In genomic region chr16:15547072-15547767, GRCh38 we compare ENCODE assay signal across 6 cellular contexts.
DNase-seq lines count a peak whose midpoint lies in the region; ATAC-seq, FAIRE-seq and TF ChIP-seq lines count a peak whose summit lies in the region.
"Not testable (repeated sequence)": the region's sequence is repeated elsewhere in the genome, so short reads cannot be mapped to it uniquely, and the experiment has no call there.

No MANE protein-coding gene starts in this region.

- DNase-seq in DMS53 (lab: John Stamatoyannopoulos, UW) (peak; percentile 15), LoVo (ENCODE audit: low spot score) (peak; percentile 31), epithelial cell of esophagus (ENCODE audit: low read depth) (peak; percentile 59), glomerular visceral epithelial cell (ENCODE audit: extremely low spot score) (peak; percentile 46), HepG2 (ENCODE audit: low spot score) (peak; percentile 70)
- not testable (repeated sequence) for DNase-seq in GM12878 (ENCODE audit: low read depth, low spot score)

- H3K9me3 ChIP-seq in GM12878 (replicated peaks; ENCODE audit: control insufficient read depth, insufficient read depth, low read length); HepG2 (ENCODE audit: low read length): not testable (repeated sequence)

- not testable (repeated sequence) for FAIRE-seq in GM12878 (lab: Jason Lieb, UNC)
- FAIRE-seq in HepG2 (lab: Jason Lieb, UNC) = peak; percentile 60

- CTCF ChIA-PET in GM12878 (lab: Yijun Ruan, JAX) = not testable (repeated sequence)
- CTCF ChIA-PET in HepG2 (lab: Yijun Ruan, JAX; ENCODE audit: low intra/inter-chr PET ratio, low total read pairs) = interaction anchor here (1.1 kb wide), 1 partner anchor 119 kb away, joined by 4 read pairs; no protein-coding TSS in a partner anchor

- H3K4me3 ChIP-seq in GM12878; epithelial cell of esophagus (ENCODE audit: low read length): not testable (repeated sequence)
- peak overlapping the region in 1 of 3 experiments; percentile 12; a peak in 1 of 6 replicates for H3K4me3 ChIP-seq in HepG2 (replicated peaks in 1 of 3; ENCODE audit: insufficient read depth in 1 of 3, low read depth in 2 of 3, low read length in 3 of 3)

- ATAC-seq in GM12878 = peak; percentile 43; the same call in 2 of the 3 replicates
- ATAC-seq in HepG2 = peak; percentile 57

- H3K79me2 ChIP-seq in GM12878 (ENCODE audit: control insufficient read depth, insufficient read depth, low read length); HepG2 (ENCODE audit: insufficient read depth, low read length): not testable (repeated sequence)

- not testable (repeated sequence) for TF ChIP-seq POLR2A in GM12878 (IDR thresholded peaks at IDR 0.05; ENCODE audit: low read depth, low read length); HepG2 (IDR thresholded peaks at IDR 0.05; ENCODE audit: insufficient read depth in 1 of 2, low read depth in 2 of 2, low read length in 2 of 2)

- in situ Hi-C loops in GM12878 (cut with MboI); HepG2 (cut with HindIII; ENCODE audit: extremely low pct_ligation_motif_present, low pct_unique_long_range_greater_than_20kb): not testable (repeated sequence)

- not testable (repeated sequence) for H3K9ac ChIP-seq in GM12878 (ENCODE audit: control insufficient read depth, insufficient read depth, low read length); HepG2 (ENCODE audit: insufficient read depth, low read depth, low read length)

- H3K27ac ChIP-seq in GM12878 (ENCODE audit: control insufficient read depth, insufficient read depth); HepG2 (ENCODE audit: extremely low read length, insufficient read depth, low read length): not testable (repeated sequence)

- H3K36me3 ChIP-seq in GM12878 (ENCODE audit: control insufficient read depth in 2 of 2, insufficient read depth in 2 of 2, low read length in 1 of 2); HepG2 (replicated peaks in 1 of 2; ENCODE audit: control insufficient read depth in 1 of 2, insufficient read depth in 2 of 2, low read length in 2 of 2): not testable (repeated sequence)

- not testable (repeated sequence) for TF ChIP-seq EP300 in GM12878 (IDR thresholded peaks at IDR 0.05; ENCODE audit: borderline replicate concordance in 1 of 2, control insufficient read depth in 1 of 2, low read depth in 2 of 2, low read length in 2 of 2); HepG2 (IDR thresholded peaks at IDR 0.05; ENCODE audit: low read depth in 2 of 2, low read length in 2 of 2); HepG2 (CRISPR knock-in tag; IDR thresholded peaks at IDR 0.05; ENCODE audit: borderline replicate concordance)

- not testable (repeated sequence) for H2AFZ ChIP-seq in GM12878 (ENCODE audit: control insufficient read depth, low read depth, low read length)
- peak overlapping the region; percentile 16 for H2AFZ ChIP-seq in HepG2 (ENCODE audit: low read length)

- not testable (repeated sequence) for H3K4me1 ChIP-seq in GM12878 (ENCODE audit: control insufficient read depth, insufficient read depth, low read length)
- peaks cover 43% of the 10 kb centered on the region for H3K4me1 ChIP-seq in HepG2 (ENCODE audit: insufficient read depth, low read length)

- POLR2A ChIA-PET in GM12878 (lab: Charles Lee) = not testable (repeated sequence)
- POLR2A ChIA-PET in HepG2 (lab: Yijun Ruan, JAX) = interaction anchor here (0.7 to 2.4 kb wide), 4 partner anchors 8 to 95 kb away, joined by 3 to 19 read pairs (median 8); partner anchors contain the start of gene MARF1

- not testable (repeated sequence) for H4K20me1 ChIP-seq in GM12878 (ENCODE audit: control insufficient read depth, insufficient read depth); HepG2 (ENCODE audit: insufficient read depth, low read length)

- intact Hi-C loops in GM12878 (cut with micrococcal nuclease; ENCODE audit: unreplicated experiment); HepG2 (cut with micrococcal nuclease; ENCODE audit: unreplicated experiment): not testable (repeated sequence)

- not testable (repeated sequence) for TF ChIP-seq CTCF in GM12878 (IDR thresholded peaks at IDR 0.05 in 2 of 3, conservative IDR thresholded peaks at IDR 0.05 in 1 of 3; ENCODE audit: control insufficient read depth in 2 of 3, extremely low read depth in 1 of 3, insufficient read depth in 1 of 3, low read depth in 3 of 3, low read length in 3 of 3); epithelial cell of esophagus (IDR thresholded peaks at IDR 0.05; ENCODE audit: insufficient read depth, low read depth, low read length, missing control alignments); HepG2 (CRISPR knock-in tag; IDR thresholded peaks at IDR 0.05)

- H3K27me3 ChIP-seq in GM12878 (replicated peaks in 1 of 2; ENCODE audit: control insufficient read depth in 2 of 2, insufficient read depth in 2 of 2, low read length in 1 of 2); HepG2 (ENCODE audit: control insufficient read depth in 1 of 2, insufficient read depth in 2 of 2, low read length in 2 of 2): not testable (repeated sequence)

- BruUV-seq in GM12878 (replicated peaks; lab: Mats Ljungman, UMichigan); HepG2 (replicated peaks; lab: Mats Ljungman, UMichigan): not testable (repeated sequence)

- not testable (repeated sequence) for H3K4me2 ChIP-seq in GM12878 (ENCODE audit: control insufficient read depth, insufficient read depth)
- peak overlapping the region; percentile 58; the same call in 1 of the 2 replicates for H3K4me2 ChIP-seq in HepG2 (ENCODE audit: low read depth, low read length)

- not testable (repeated sequence) for TF ChIP-seq RAD21 in GM12878 (IDR thresholded peaks at IDR 0.05; ENCODE audit: insufficient read depth, low read depth, low read length); HepG2 (CRISPR knock-in tag; IDR thresholded peaks at IDR 0.05)

- SMC1A ChIA-PET in GM12878 (lab: Charles Lee; ENCODE audit: uncharacterized antibody, unreplicated experiment) = interaction anchor here (1.1 to 1.8 kb wide), 3 partner anchors 8 to 25 kb away, joined by 3 to 5 read pairs (median 3); no protein-coding TSS in a partner anchor

- RAD21 ChIA-PET in GM12878 (lab: Charles Lee; ENCODE audit: unreplicated experiment) = interaction anchor here (0.6 to 0.7 kb wide), 2 partner anchors 41 to 158 kb away, joined by 3 read pairs; no protein-coding TSS in a partner anchor

- 60% methylated on average over 12 of the region's 13 CpGs for WGBS in GM12878 (ENCODE audit: insufficient coverage, insufficient replicate concordance, low lambda C conversion rate, missing lambda C conversion rate)
- 73% methylated on average over 13 of the region's 13 CpGs for WGBS in HepG2 (ENCODE audit: low lambda C conversion rate)

TF ChIP-seq in HepG2, 621 proteins besides CTCF, POLR2A, EP300 and RAD21 (continues in another document):
- TF ChIP-seq ZNF280D (CRISPR knock-in tag; IDR thresholded peaks at IDR 0.05) = peak; percentile 41; the same call in 1 of the 2 replicates
- peak; percentile 22; the same call in 1 of the 2 replicates for TF ChIP-seq JUNB (CRISPR knock-in tag; IDR thresholded peaks at IDR 0.05; ENCODE audit: borderline replicate concordance)
- TF ChIP-seq STAG1 (CRISPR knock-in tag; IDR thresholded peaks at IDR 0.05) = 0 out of 2 replicates have a peak, but pooled peaks have one; percentile 3
- TF ChIP-seq TEAD3 (CRISPR knock-in tag; optimal IDR thresholded peaks at IDR 0.05; ENCODE audit: borderline replicate concordance) = peak; percentile 11
- peak; percentile 42 for TF ChIP-seq MED1 (CRISPR knock-in tag; IDR thresholded peaks at IDR 0.05)
- TF ChIP-seq ZNF670 (CRISPR knock-in tag; IDR thresholded peaks at IDR 0.05; ENCODE audit: borderline replicate concordance) = 0 out of 2 replicates have a peak, but pooled peaks have one; percentile 39
- TF ChIP-seq FOSL2 (CRISPR knock-in tag; IDR thresholded peaks at IDR 0.05) = peak; percentile 97
- peak; percentile 63; the same call in 1 of the 2 replicates for TF ChIP-seq PITX1 (CRISPR knock-in tag; IDR thresholded peaks at IDR 0.05)
- TF ChIP-seq HOXA3 (CRISPR knock-in tag; IDR thresholded peaks at IDR 0.05) = peak; percentile 53; the same call in 1 of the 2 replicates
- peak; percentile 85 for TF ChIP-seq FOSL1 (CRISPR knock-in tag; IDR thresholded peaks at IDR 0.05; ENCODE audit: borderline replicate concordance)
- TF ChIP-seq ZMYM3 (CRISPR knock-in tag; IDR thresholded peaks at IDR 0.05) = peak; percentile 85
- TF ChIP-seq ZNF792 (CRISPR knock-in tag; IDR thresholded peaks at IDR 0.05) = peak; percentile 54; the same call in 1 of the 2 replicates
- TF ChIP-seq ZBTB38 (CRISPR knock-in tag; IDR thresholded peaks at IDR 0.05) = peak; percentile 43; the same call in 1 of the 2 replicates
- 0 out of 2 replicates have a peak, but pooled peaks have one; percentile 30 for TF ChIP-seq RCOR2 (CRISPR knock-in tag; IDR thresholded peaks at IDR 0.05)
- 0 out of 2 replicates have a peak, but pooled peaks have one; percentile 19 for TF ChIP-seq POGZ (CRISPR knock-in tag; IDR thresholded peaks at IDR 0.05)
- peak; percentile 31; the same call in 1 of the 2 replicates for TF ChIP-seq GABPB1 (CRISPR knock-in tag; IDR thresholded peaks at IDR 0.05)
